7 cellular contexts compared by ENCODE assay signal in the genomic region with DNA sequence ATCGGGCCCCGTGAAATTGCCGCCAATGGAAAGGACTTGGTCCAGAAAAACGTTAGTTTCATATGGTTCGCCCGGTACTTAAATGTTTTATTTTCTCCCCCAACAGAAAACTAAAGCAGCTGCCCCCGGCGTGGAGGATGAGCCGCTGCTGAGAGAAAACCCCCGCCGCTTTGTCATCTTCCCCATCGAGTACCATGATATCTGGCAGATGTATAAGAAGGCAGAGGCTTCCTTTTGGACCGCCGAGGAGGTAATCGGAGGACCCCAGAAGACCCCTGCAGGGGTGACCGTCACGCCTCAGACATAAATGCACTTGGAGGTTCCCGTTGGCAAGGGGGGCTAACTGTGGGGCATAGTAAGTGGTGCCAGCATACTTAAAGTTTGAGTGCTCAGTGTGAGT. TPM values are rescaled to one million over a fixed set of nuclear protein-coding genes. Genes with fewer than 3 reads are reported as not detected.
DNase-seq lines count a peak whose midpoint lies in the region; ATAC-seq and TF ChIP-seq lines count a peak whose summit lies in the region.

No MANE protein-coding gene starts in this region.

- no peak for TF ChIP-seq POLR2A in sigmoid colon (IDR thresholded peaks at IDR 0.05)

- ATAC-seq in HG03025 (IDR thresholded peaks at IDR 0.05; ENCODE audit: low FRiP score, unreplicated experiment): no peak

- TF ChIP-seq CTCF in RWPE1 (conservative IDR thresholded peaks at IDR 0.05; ENCODE audit: low read depth) (no peak), epithelial cell of proximal tubule (conservative IDR thresholded peaks at IDR 0.05; ENCODE audit: low read depth, low read length) (no peak), sigmoid colon (IDR thresholded peaks at IDR 0.05) (no peak)

- H3K27me3 ChIP-seq in H7 (ENCODE audit: control insufficient read depth, insufficient read depth, low read length) (no peaks in the 10 kb centered on the region), sigmoid colon (peaks cover 13 to 20% (median 18%) of the 10 kb centered on the region in 3 donors)

- H3K36me3 ChIP-seq in H7 (replicated peaks; ENCODE audit: control insufficient read depth, insufficient read depth, low read length) (peaks cover 28% of the 10 kb centered on the region), sigmoid colon (no peaks in the 10 kb centered on the region)

- H3K27ac ChIP-seq in RWPE1 (peak overlapping the region; percentile 93), sigmoid colon (no peak overlapping the region)

- CTCF ChIA-PET in RWPE1 (lab: Yijun Ruan, JAX): interaction anchor here (1.4 to 3.5 kb wide), 3 partner anchors 50 to 312 kb away, joined by 6 to 22 read pairs (median 13); no protein-coding TSS in a partner anchor

- H3K4me1 ChIP-seq in sigmoid colon: peaks cover 0 to 33% (median 25%) of the 10 kb centered on the region in 4 donors

- POLR2A ChIA-PET in RWPE1 (lab: Yijun Ruan, JAX; ENCODE audit: low non-redundant PET): interaction anchor here (0.6 kb wide), 1 partner anchor 285 kb away, joined by 4 read pairs; no protein-coding TSS in a partner anchor

- H3K4me3 ChIP-seq in H7 (ENCODE audit: insufficient read depth, low read depth, low read length) (peak overlapping the region; percentile 96), epithelial cell of proximal tubule (ENCODE audit: low read depth, low read length) (peak overlapping the region; percentile 63), sigmoid colon (peak overlapping the region in 3 of 4 donors; percentile 44 to 63 (median 63))

- no peaks in the 10 kb centered on the region for H3K9me3 ChIP-seq in sigmoid colon

- DNase-seq in H7 (no peak), RWPE1 (ENCODE audit: low spot score) (no peak), epithelial cell of proximal tubule (ENCODE audit: low read depth) (no peak), sigmoid colon (peak; percentile 40), DMS 273 treated with DMSO at 0.1 percent for 48 hours (lab: John Stamatoyannopoulos, UW) (no peak)
- DNase-seq in activated CD4-positive, CD25-positive, alpha-beta regulatory T cell treated with anti-CD3 and anti-CD28 coated beads, Interleukin-2, amount 50 U/mL, for 72 hours: no peak

- no peak for TF ChIP-seq EP300 in sigmoid colon (IDR thresholded peaks at IDR 0.05)

- 5 to 8% methylated on average over 18 of the region's 18 CpGs for WGBS in sigmoid colon, 2 donors

- intact Hi-C loops in sigmoid colon (cut with DNase I): loop anchor here (2.0 to 5.0 kb wide), 3 partner anchors 179 to 544 kb away; a partner anchor contains a TSS

RNA-seq across cellular contexts. Expression of a gene that starts 0.7 kb away (rescaled TPM):
- total RNA-seq in H7 (2014; rRNA removed; shearing (Covaris generic)): 56.7 and 71.9 TPM in 2 replicates
- 214 and 244 TPM in 2 replicates for total RNA-seq in epithelial cell of proximal tubule
- total RNA-seq in sigmoid colon: 1 to 10 TPM in 2 of 4 donors, under 1 TPM in 1, not detected in 1; 0.16 to 4.3 (median 2.7) TPM
- 10 to 100 TPM in 2 of 3 donors, 1 to 10 TPM in 1; 9.6 to 65.8 (median 32.6) TPM for polyA plus RNA-seq in sigmoid colon

RNA-seq across cellular contexts. Expression of a gene that starts 43.1 kb away (rescaled TPM):
- 0.24 and 0.63 TPM in 2 replicates for total RNA-seq in H7 (2014; rRNA removed; shearing (Covaris generic))
- 5.9 and 20.8 TPM in 2 replicates for total RNA-seq in epithelial cell of proximal tubule
- total RNA-seq in sigmoid colon: 10 to 100 TPM in 2 of 4 donors, 1 to 10 TPM in 2; 7.5 to 24.6 (median 9.6) TPM
- 1 to 10 TPM in 1 of 3 donors, under 1 TPM in 2; 0.46 to 1.8 (median 0.83) TPM for polyA plus RNA-seq in sigmoid colon

Comparison
In these comparisons a context has a peak if more than half of its experiments do, and no peak if none do; other contexts are left out.
1. RNA of a gene that starts 0.7 kb away (total RNA-seq): 214 to 244 TPM in epithelial cell of proximal tubule and 56.7 to 71.9 TPM in H7; 0.16 to 4.3 TPM in sigmoid colon; every median in the first group is over 10 times any median in the second.
2. Peak in every context shown above with its lines, with median percentiles within 50 percentile points of each other: H3K4me3 ChIP-seq.